Comparison of ENCODE assay signal across 13 cellular contexts in genomic region chr7:20200361-20200760, GRCh38. TPM values are rescaled to one million over a fixed set of nuclear protein-coding genes. Genes with fewer than 3 reads are reported as not detected.
DNase-seq lines count a peak whose midpoint lies in the region; ATAC-seq, FAIRE-seq and TF ChIP-seq lines count a peak whose summit lies in the region.
"Had no signal": no experiment of that assay in that cellular context is flagged by ENCODE, and none has a peak within 500 bp of the region (broad histone marks: within the 10 kb centered on the region; RNA-seq: fewer than 3 reads in every experiment).

No MANE protein-coding gene starts in this region.

- CTCF ChIA-PET in RWPE1 (lab: Yijun Ruan, JAX): no interaction called here

- peak overlapping the region in 9 of 11 experiments; percentile 12 to 98 (median 52); a peak in 13 of 22 replicates for H3K27ac ChIP-seq in BLaER1 treated with 17β-estradiol and CSF1 and Interleukin-3, amounts not matched to agents 10 nM and 100 nM
- H3K27ac ChIP-seq in astrocyte (ENCODE audit: low read depth, low read length): no peak overlapping the region
- no peak overlapping the region for H3K27ac ChIP-seq in RWPE1

- no peak for DNase-seq in astrocyte (ENCODE audit: low read depth)
- no peak for DNase-seq in RWPE1 (ENCODE audit: low spot score)
- no peak for DNase-seq in AG08395 (ENCODE audit: low spot score)
- DNase-seq in COLO668 (lab: John Stamatoyannopoulos, UW; ENCODE audit: unreplicated experiment): no peak
- DNase-seq: activated naive CD4-positive, alpha-beta T cell treated with Interleukin-2 at 50 U/mL for 16 hours; heart left ventricle had no signal

- H2AFZ ChIP-seq in astrocyte (ENCODE audit: low read depth, low read length): no peak overlapping the region

- H3K9ac ChIP-seq in BLaER1 treated with 17β-estradiol and CSF1 and Interleukin-3, amounts not matched to agents 10 nM and 100 nM: peak overlapping the region in 3 of 11 experiments; percentile 55 to 68 (median 66); a peak in 5 of 22 replicates
- no peak overlapping the region for H3K9ac ChIP-seq in astrocyte (ENCODE audit: low read length)

- no peak overlapping the region for H3K4me3 ChIP-seq in BLaER1 treated with 17β-estradiol and CSF1 and Interleukin-3, amounts not matched to agents 10 nM and 100 nM
- H3K4me3 ChIP-seq in astrocyte (ENCODE audit: insufficient read depth, low read depth, low read length): no peak overlapping the region
- H3K4me3 ChIP-seq: heart left ventricle had no signal

- H3K9me3 Mint-ChIP-seq in astrocyte (ENCODE audit: unreplicated experiment): no peaks in the 10 kb centered on the region
- H3K9me3 Mint-ChIP-seq: dendritic cell treated with granulocyte-macrophage colony-stimulating factor and Interleukin-4, amounts not matched to agents 40 ng/mL and 50 ng/mL, for 4 days; stimulated activated naive CD8-positive, alpha-beta T cell treated with anti-CD3 and anti-CD28 coated beads, Interleukin-15, Interleukin-2, amounts not matched to agents 100 ng/mL and 50 ng/mL, for 24 hours; WTC11 had no signal

- no peaks in the 10 kb centered on the region for H3K27me3 Mint-ChIP-seq in astrocyte (ENCODE audit: low read depth, unreplicated experiment)
- H3K27me3 Mint-ChIP-seq: dendritic cell treated with granulocyte-macrophage colony-stimulating factor and Interleukin-4, amounts not matched to agents 40 ng/mL and 50 ng/mL, for 4 days; stimulated activated naive CD8-positive, alpha-beta T cell treated with anti-CD3 and anti-CD28 coated beads, Interleukin-15, Interleukin-2, amounts not matched to agents 100 ng/mL and 50 ng/mL, for 24 hours had no signal

- peaks cover 0 to 6% (median 0%) of the 10 kb centered on the region in 11 experiments; a peak in 2 of 22 replicates for H3K9me3 ChIP-seq in BLaER1 treated with 17β-estradiol and CSF1 and Interleukin-3, amounts not matched to agents 10 nM and 100 nM (replicated peaks in 1 of 11)
- no peaks in the 10 kb centered on the region for H3K9me3 ChIP-seq in astrocyte (ENCODE audit: insufficient read depth, low read depth, low read length)
- H3K9me3 ChIP-seq: heart left ventricle had no signal

- H3K36me3 ChIP-seq in BLaER1 treated with 17β-estradiol and CSF1 and Interleukin-3, amounts not matched to agents 10 nM and 100 nM: no peaks in the 10 kb centered on the region
- no peaks in the 10 kb centered on the region for H3K36me3 ChIP-seq in astrocyte (ENCODE audit: insufficient read depth, low read length)
- H3K36me3 ChIP-seq: heart left ventricle had no signal

- H3K79me2 ChIP-seq in astrocyte (ENCODE audit: insufficient read depth, low read length): no peaks in the 10 kb centered on the region

- H3K27ac Mint-ChIP-seq in astrocyte (ENCODE audit: unreplicated experiment): no peak overlapping the region
- H3K27ac Mint-ChIP-seq: stimulated activated naive CD8-positive, alpha-beta T cell treated with anti-CD3 and anti-CD28 coated beads, Interleukin-15, Interleukin-2, amounts not matched to agents 100 ng/mL and 50 ng/mL, for 24 hours had no signal

- no peaks in the 10 kb centered on the region for H3K27me3 ChIP-seq in BLaER1 treated with 17β-estradiol and CSF1 and Interleukin-3, amounts not matched to agents 10 nM and 100 nM
- H3K27me3 ChIP-seq in astrocyte (ENCODE audit: insufficient read depth, low read length): no peaks in the 10 kb centered on the region
- H3K27me3 ChIP-seq: heart left ventricle had no signal

- POLR2A ChIA-PET in RWPE1 (lab: Yijun Ruan, JAX; ENCODE audit: low non-redundant PET): no interaction called here

- peaks cover 17% of the 10 kb centered on the region for H3K4me1 Mint-ChIP-seq in astrocyte (ENCODE audit: low read depth, unreplicated experiment)

- no peaks in the 10 kb centered on the region for H3K36me3 Mint-ChIP-seq in astrocyte (ENCODE audit: low read depth, unreplicated experiment)
- H3K36me3 Mint-ChIP-seq: WTC11 had no signal

- peaks cover 13 to 81% (median 34%) of the 10 kb centered on the region in 10 experiments for H3K4me1 ChIP-seq in BLaER1 treated with 17β-estradiol and CSF1 and Interleukin-3, amounts not matched to agents 10 nM and 100 nM
- peaks cover 8% of the 10 kb centered on the region for H3K4me1 ChIP-seq in astrocyte (ENCODE audit: insufficient read depth, low read length)

- ATAC-seq in GM19463 (IDR thresholded peaks at IDR 0.05; ENCODE audit: unreplicated experiment): peak; percentile 22
- peak; percentile 29 for ATAC-seq in HG03280 (IDR thresholded peaks at IDR 0.05; ENCODE audit: unreplicated experiment)
- ATAC-seq in GM19023 (IDR thresholded peaks at IDR 0.05; ENCODE audit: unreplicated experiment): no peak
- ATAC-seq: heart left ventricle had no signal

- H3K4me3 Mint-ChIP-seq in astrocyte (ENCODE audit: unreplicated experiment): no peak overlapping the region
- H3K4me3 Mint-ChIP-seq: dendritic cell treated with granulocyte-macrophage colony-stimulating factor and Interleukin-4, amounts not matched to agents 40 ng/mL and 50 ng/mL, for 4 days; stimulated activated naive CD8-positive, alpha-beta T cell treated with anti-CD3 and anti-CD28 coated beads, Interleukin-15, Interleukin-2, amounts not matched to agents 100 ng/mL and 50 ng/mL, for 24 hours; WTC11 had no signal

- TF ChIP-seq CTCF in astrocyte (IDR thresholded peaks at IDR 0.05; ENCODE audit: insufficient read depth, low read depth, low read length) (no peak), RWPE1 (conservative IDR thresholded peaks at IDR 0.05; ENCODE audit: low read depth) (no peak)

- no peaks in the 10 kb centered on the region for H4K20me1 ChIP-seq in BLaER1 treated with 17β-estradiol and CSF1 and Interleukin-3, amounts not matched to agents 10 nM and 100 nM
- H4K20me1 ChIP-seq in astrocyte (ENCODE audit: insufficient read depth, low read length): no peaks in the 10 kb centered on the region

- FAIRE-seq in astrocyte (lab: Jason Lieb, UNC): peak; percentile 29

- peak overlapping the region in 10 of 11 experiments; percentile 11 to 81 (median 57); a peak in 18 of 22 replicates for H3K4me2 ChIP-seq in BLaER1 treated with 17β-estradiol and CSF1 and Interleukin-3, amounts not matched to agents 10 nM and 100 nM
- H3K4me2 ChIP-seq in astrocyte (ENCODE audit: low read length): no peak overlapping the region

RNA-seq across cellular contexts. Expression of gene MACC1, which starts 16.8 kb away (rescaled TPM):
- 0.19 and 2.0 TPM in 2 replicates for total RNA-seq in astrocyte

Comparison
In these comparisons a context has a peak if more than half of its experiments do, and no peak if none do; other contexts are left out.
1. H3K27ac ChIP-seq: peak in BLaER1 treated with 17β-estradiol and CSF1 and Interleukin-3, amounts not matched to agents 10 nM and 100 nM (9 of 11); none in astrocyte (single experiment) and RWPE1 (single experiment).